In the genomic region with DNA sequence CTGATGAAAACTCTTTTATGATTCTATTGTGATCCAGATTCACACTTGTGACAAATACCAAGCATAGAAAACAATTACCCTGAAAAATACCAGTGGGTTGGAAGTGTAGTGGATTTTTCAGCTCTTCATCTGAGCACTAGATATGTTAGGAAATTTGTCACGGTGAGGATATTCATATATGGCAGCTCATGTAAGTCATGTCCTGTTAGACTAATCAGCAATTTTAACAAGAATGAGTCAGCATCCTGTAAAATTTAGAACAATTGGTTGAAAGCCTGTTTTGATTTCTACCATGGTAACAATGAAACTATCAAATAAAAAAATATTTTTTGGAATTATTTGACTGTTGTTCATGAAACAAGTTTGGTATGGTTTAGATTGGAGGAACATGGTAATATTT, we compare ENCODE assay signal across 1 cellular context.
TF ChIP-seq lines count a peak whose summit lies in the region.

No MANE protein-coding gene starts in this region.

TF ChIP-seq in GM23338, 12 proteins besides CTCF, POLR2A, EP300 and RAD21 (continued from another document):
- TF ChIP-seq, protein P1, sequence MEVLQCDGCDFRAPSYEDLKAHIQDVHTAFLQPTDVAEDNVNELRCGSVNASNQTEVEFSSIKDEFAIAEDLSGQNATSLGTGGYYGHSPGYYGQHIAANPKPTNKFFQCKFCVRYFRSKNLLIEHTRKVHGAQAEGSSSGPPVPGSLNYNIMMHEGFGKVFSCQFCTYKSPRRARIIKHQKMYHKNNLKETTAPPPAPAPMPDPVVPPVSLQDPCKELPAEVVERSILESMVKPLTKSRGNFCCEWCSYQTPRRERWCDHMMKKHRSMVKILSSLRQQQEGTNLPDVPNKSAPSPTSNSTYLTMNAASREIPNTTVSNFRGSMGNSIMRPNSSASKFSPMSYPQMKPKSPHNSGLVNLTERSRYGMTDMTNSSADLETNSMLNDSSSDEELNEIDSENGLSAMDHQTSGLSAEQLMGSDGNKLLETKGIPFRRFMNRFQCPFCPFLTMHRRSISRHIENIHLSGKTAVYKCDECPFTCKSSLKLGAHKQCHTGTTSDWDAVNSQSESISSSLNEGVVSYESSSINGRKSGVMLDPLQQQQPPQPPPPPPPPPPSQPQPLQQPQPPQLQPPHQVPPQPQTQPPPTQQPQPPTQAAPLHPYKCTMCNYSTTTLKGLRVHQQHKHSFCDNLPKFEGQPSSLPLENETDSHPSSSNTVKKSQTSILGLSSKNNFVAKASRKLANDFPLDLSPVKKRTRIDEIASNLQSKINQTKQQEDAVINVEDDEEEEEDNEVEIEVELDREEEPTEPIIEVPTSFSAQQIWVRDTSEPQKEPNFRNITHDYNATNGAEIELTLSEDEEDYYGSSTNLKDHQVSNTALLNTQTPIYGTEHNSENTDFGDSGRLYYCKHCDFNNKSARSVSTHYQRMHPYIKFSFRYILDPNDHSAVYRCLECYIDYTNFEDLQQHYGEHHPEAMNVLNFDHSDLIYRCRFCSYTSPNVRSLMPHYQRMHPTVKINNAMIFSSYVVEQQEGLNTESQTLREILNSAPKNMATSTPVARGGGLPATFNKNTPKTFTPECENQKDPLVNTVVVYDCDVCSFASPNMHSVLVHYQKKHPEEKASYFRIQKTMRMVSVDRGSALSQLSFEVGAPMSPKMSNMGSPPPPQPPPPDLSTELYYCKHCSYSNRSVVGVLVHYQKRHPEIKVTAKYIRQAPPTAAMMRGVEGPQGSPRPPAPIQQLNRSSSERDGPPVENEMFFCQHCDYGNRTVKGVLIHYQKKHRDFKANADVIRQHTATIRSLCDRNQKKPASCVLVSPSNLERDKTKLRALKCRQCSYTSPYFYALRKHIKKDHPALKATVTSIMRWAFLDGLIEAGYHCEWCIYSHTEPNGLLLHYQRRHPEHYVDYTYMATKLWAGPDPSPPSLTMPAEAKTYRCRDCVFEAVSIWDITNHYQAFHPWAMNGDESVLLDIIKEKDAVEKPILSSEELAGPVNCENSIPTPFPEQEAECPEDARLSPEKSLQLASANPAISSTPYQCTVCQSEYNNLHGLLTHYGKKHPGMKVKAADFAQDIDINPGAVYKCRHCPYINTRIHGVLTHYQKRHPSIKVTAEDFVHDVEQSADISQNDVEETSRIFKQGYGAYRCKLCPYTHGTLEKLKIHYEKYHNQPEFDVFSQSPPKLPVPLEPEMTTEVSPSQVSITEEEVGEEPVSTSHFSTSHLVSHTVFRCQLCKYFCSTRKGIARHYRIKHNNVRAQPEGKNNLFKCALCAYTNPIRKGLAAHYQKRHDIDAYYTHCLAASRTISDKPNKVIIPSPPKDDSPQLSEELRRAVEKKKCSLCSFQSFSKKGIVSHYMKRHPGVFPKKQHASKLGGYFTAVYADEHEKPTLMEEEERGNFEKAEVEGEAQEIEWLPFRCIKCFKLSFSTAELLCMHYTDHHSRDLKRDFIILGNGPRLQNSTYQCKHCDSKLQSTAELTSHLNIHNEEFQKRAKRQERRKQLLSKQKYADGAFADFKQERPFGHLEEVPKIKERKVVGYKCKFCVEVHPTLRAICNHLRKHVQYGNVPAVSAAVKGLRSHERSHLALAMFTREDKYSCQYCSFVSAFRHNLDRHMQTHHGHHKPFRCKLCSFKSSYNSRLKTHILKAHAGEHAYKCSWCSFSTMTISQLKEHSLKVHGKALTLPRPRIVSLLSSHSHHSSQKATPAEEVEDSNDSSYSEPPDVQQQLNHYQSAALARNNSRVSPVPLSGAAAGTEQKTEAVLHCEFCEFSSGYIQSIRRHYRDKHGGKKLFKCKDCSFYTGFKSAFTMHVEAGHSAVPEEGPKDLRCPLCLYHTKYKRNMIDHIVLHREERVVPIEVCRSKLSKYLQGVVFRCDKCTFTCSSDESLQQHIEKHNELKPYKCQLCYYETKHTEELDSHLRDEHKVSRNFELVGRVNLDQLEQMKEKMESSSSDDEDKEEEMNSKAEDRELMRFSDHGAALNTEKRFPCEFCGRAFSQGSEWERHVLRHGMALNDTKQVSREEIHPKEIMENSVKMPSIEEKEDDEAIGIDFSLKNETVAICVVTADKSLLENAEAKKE (CRISPR knock-in tag; IDR thresholded peaks at IDR 0.05): no peak
- no peak for TF ChIP-seq ZNF331 (CRISPR knock-in tag; IDR thresholded peaks at IDR 0.05; ENCODE audit: low read depth)
- no peak for TF ChIP-seq REST (IDR thresholded peaks at IDR 0.05; ENCODE audit: unreplicated experiment)
